Comparison of ENCODE assay signal across 8 cellular contexts in the genomic region with DNA sequence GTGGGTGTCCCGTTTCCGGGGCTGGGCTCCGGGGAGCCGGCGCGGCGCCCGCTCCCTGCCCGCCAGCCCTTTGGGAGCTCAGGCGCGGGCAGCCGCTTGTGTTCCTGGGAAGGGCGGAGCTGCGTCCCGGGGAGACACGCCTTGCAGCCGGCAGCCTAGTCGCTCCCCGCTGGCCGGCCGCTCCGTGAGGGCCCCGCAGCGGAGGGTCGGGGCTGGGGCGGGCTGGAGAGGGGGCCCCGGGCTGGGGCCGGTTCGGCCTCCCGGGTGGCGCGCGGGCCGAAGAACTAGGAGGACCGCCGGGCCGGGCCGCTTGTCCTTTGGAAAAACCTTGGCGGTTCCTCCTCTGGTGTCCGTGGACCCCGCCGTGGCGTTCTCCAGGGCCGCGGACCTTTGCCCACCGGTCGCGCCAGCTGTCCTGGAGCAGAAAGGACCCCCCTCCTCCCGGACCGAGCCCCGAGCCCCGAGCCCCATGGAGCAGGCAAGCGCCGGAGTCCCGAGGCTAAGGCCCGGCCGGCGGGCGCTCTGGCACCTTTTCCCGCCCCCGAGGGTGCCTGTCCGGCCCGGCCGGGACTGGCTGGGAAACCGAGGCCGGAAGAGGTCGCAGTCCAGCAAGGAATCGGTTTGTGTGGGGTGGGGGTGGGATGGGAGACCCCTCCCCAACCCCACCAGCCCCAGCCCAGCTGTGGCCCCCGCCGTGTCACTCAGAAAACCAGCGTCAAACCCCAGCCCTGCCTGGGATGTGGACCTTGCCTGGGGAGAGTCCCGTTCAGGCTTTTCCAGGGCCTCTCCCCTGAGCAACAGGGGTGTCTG. TPM values are rescaled to one million over a fixed set of nuclear protein-coding genes. Genes with fewer than 3 reads are reported as not detected.
A peak's percentile ranks its signal among the peaks of the same experiment; 100 is the strongest.
DNase-seq lines count a peak whose midpoint lies in the region; ATAC-seq and TF ChIP-seq lines count a peak whose summit lies in the region.

No MANE protein-coding gene starts in this region.

- H3K9ac ChIP-seq in HUES6 (ENCODE audit: low read length) = no peak overlapping the region

- H3K4me3 ChIP-seq in HUES6 (ENCODE audit: low read depth, low read length) (peak overlapping the region; percentile 57), left ventricle myocardium inferior (peak overlapping the region; percentile 77), psoas muscle (peak overlapping the region; percentile 65)

- POLR2A ChIA-PET in activated naive CD8-positive, alpha-beta T cell treated with anti-CD3 and anti-CD28 coated beads, Interleukin-2, amount 10 ng/mL, durations not matched to agents 7 days and 5 days (lab: Charles Lee) = no interaction called here

- H3K9me3 Mint-ChIP-seq in activated naive CD8-positive, alpha-beta T cell treated with anti-CD3 and anti-CD28 coated beads, Interleukin-2, amount 10 ng/mL, durations not matched to agents 7 days and 5 days = no peaks in the 10 kb centered on the region

- TF ChIP-seq CTCF in left ventricle myocardium inferior (IDR thresholded peaks at IDR 0.05; ENCODE audit: borderline replicate concordance) (no peak), psoas muscle (IDR thresholded peaks at IDR 0.05) (no peak)

- peaks cover 70% of the 10 kb centered on the region for H3K27me3 Mint-ChIP-seq in activated naive CD8-positive, alpha-beta T cell treated with anti-CD3 and anti-CD28 coated beads, Interleukin-2, amount 10 ng/mL, durations not matched to agents 7 days and 5 days

- H3K9me3 ChIP-seq in HUES6 (ENCODE audit: control insufficient read depth, insufficient read depth, low read depth, low read length) (no peaks in the 10 kb centered on the region), left ventricle myocardium inferior (replicated peaks) (no peaks in the 10 kb centered on the region), psoas muscle (no peaks in the 10 kb centered on the region)

- H3K4me3 Mint-ChIP-seq in activated naive CD8-positive, alpha-beta T cell treated with anti-CD3 and anti-CD28 coated beads, Interleukin-2, amount 10 ng/mL, durations not matched to agents 7 days and 5 days = no peak overlapping the region

- H3K27me3 ChIP-seq in HUES6 (ENCODE audit: control insufficient read depth, insufficient read depth, low read length) (peaks cover 24% of the 10 kb centered on the region), left ventricle myocardium inferior (ENCODE audit: low read depth) (peaks cover 22% of the 10 kb centered on the region), psoas muscle (ENCODE audit: insufficient read depth in 3 of 3, low read length in 2 of 3) (peaks cover 0 to 45% (median 0%) of the 10 kb centered on the region in 3 donors)

- WGBS in psoas muscle, 3 donors = 1 to 2% (median 1%) methylated on average over 55 to 71 of the region's 72 CpGs

- H3K4me1 Mint-ChIP-seq in activated naive CD8-positive, alpha-beta T cell treated with anti-CD3 and anti-CD28 coated beads, Interleukin-2, amount 10 ng/mL, durations not matched to agents 7 days and 5 days = peaks cover 7% of the 10 kb centered on the region

- intact Hi-C loops in left ventricle myocardium inferior (cut with micrococcal nuclease) = no loop called here
- intact Hi-C loops in psoas muscle (cut with DNase I) = no loop called here

- no peak overlapping the region for H3K27ac Mint-ChIP-seq in activated naive CD8-positive, alpha-beta T cell treated with anti-CD3 and anti-CD28 coated beads, Interleukin-2, amount 10 ng/mL, durations not matched to agents 7 days and 5 days

- H3K27ac ChIP-seq in HUES6 (ENCODE audit: low read depth, low read length) (no peak overlapping the region), left ventricle myocardium inferior (replicated peaks) (peak overlapping the region; percentile 59), psoas muscle (no peak overlapping the region)

- peak; percentile 64 for DNase-seq in SKM-1 (lab: John Stamatoyannopoulos, UW; ENCODE audit: unreplicated experiment)
- no peak for DNase-seq in SKM-1 treated with dmso at 0.1 percent for 144 hours (lab: John Stamatoyannopoulos, UW; ENCODE audit: unreplicated experiment)
- no peak for DNase-seq in activated naive CD8-positive, alpha-beta T cell treated with anti-CD3 and anti-CD28 coated beads, Interleukin-2, amount 10 ng/mL, durations not matched to agents 7 days and 5 days
- DNase-seq in left ventricle myocardium inferior = peak; percentile 66
- peak; percentile 55 to 83 for DNase-seq in psoas muscle
- DNase-seq in kidney glomerular epithelial cell (lab: John Stamatoyannopoulos, UW) = no peak
- no peak for DNase-seq in cortex of kidney (lab: John Stamatoyannopoulos, UW)

- H3K36me3 Mint-ChIP-seq in activated naive CD8-positive, alpha-beta T cell treated with anti-CD3 and anti-CD28 coated beads, Interleukin-2, amount 10 ng/mL, durations not matched to agents 7 days and 5 days = no peaks in the 10 kb centered on the region

- peaks cover 4% of the 10 kb centered on the region; the same call in 1 of the 2 replicates for H3K4me1 ChIP-seq in HUES6 (ENCODE audit: control insufficient read depth, insufficient read depth, low read length)
- H3K4me1 ChIP-seq in left ventricle myocardium inferior = peaks cover 12% of the 10 kb centered on the region
- no peaks in the 10 kb centered on the region for H3K4me1 ChIP-seq in psoas muscle

- peak; percentile 44 for ATAC-seq in activated naive CD8-positive, alpha-beta T cell treated with anti-CD3 and anti-CD28 coated beads, Interleukin-2, amount 10 ng/mL, durations not matched to agents 7 days and 5 days (ENCODE audit: low read depth)
- ATAC-seq in psoas muscle = peak; percentile 47 to 73 (median 52)

- H3K36me3 ChIP-seq in HUES6 (ENCODE audit: control insufficient read depth, insufficient read depth, low read length) = no peaks in the 10 kb centered on the region
- H3K36me3 ChIP-seq in left ventricle myocardium inferior = no peaks in the 10 kb centered on the region
- H3K36me3 ChIP-seq in psoas muscle (ENCODE audit: insufficient read depth in 1 of 2, low read depth in 1 of 2) = no peaks in the 10 kb centered on the region

RNA-seq across cellular contexts. Expression of a gene that starts 6.8 kb away (rescaled TPM):
- 1 to 10 TPM; 7.7 to 9.9 TPM for total RNA-seq in activated naive CD8-positive, alpha-beta T cell treated with anti-CD3 and anti-CD28 coated beads, Interleukin-2, amount 10 ng/mL, durations not matched to agents 7 days and 5 days
- 3.4 TPM for total RNA-seq in left ventricle myocardium inferior
- 1 to 10 TPM; 1.3 to 5.6 (median 3.7) TPM for total RNA-seq in psoas muscle
- polyA plus RNA-seq in psoas muscle = 1 to 10 TPM; 1.3 to 2.0 (median 1.5) TPM

RNA-seq across cellular contexts. Expression of a gene that starts 13.4 kb away (rescaled TPM):
- total RNA-seq in activated naive CD8-positive, alpha-beta T cell treated with anti-CD3 and anti-CD28 coated beads, Interleukin-2, amount 10 ng/mL, durations not matched to agents 7 days and 5 days = 10 to 100 TPM; 13.7 to 18.4 TPM
- total RNA-seq in left ventricle myocardium inferior = not detected
- total RNA-seq in psoas muscle = under 1 TPM in 1 of 4 donors, not detected in 3; 0.76 TPM
- polyA plus RNA-seq in psoas muscle = not detected

RNA-seq across cellular contexts. Expression of a gene that starts 27.7 kb away (rescaled TPM):
- total RNA-seq in activated naive CD8-positive, alpha-beta T cell treated with anti-CD3 and anti-CD28 coated beads, Interleukin-2, amount 10 ng/mL, durations not matched to agents 7 days and 5 days = 1 to 10 TPM; 4.0 to 8.7 TPM
- total RNA-seq in left ventricle myocardium inferior (not detected), psoas muscle (not detected)
- not detected for polyA plus RNA-seq in psoas muscle

Comparison
In these comparisons a context has a peak if more than half of its experiments do, and no peak if none do; other contexts are left out.
1. DNase-seq: peak in SKM-1 (single experiment), left ventricle myocardium inferior (single experiment) and psoas muscle (2 of 2); none in SKM-1 treated with dmso at 0.1 percent for 144 hours (single experiment), activated naive CD8-positive, alpha-beta T cell treated with anti-CD3 and anti-CD28 coated beads, Interleukin-2, amount 10 ng/mL, durations not matched to agents 7 days and 5 days (single experiment), kidney glomerular epithelial cell (single experiment) and cortex of kidney (single experiment).
2. RNA of a gene that starts 13.4 kb away (total RNA-seq): 13.7 to 18.4 TPM in activated naive CD8-positive, alpha-beta T cell treated with anti-CD3 and anti-CD28 coated beads, Interleukin-2, amount 10 ng/mL, durations not matched to agents 7 days and 5 days; not detected in left ventricle myocardium inferior (single experiment) and 0.76 TPM in psoas muscle; every median in the first group is over 4 times any median in the second.
3. Peak in every context shown above with its lines, with median percentiles within 50 percentile points of each other: H3K4me3 ChIP-seq.